ENCODE assay signal across 10 cellular contexts in the genomic region with DNA sequence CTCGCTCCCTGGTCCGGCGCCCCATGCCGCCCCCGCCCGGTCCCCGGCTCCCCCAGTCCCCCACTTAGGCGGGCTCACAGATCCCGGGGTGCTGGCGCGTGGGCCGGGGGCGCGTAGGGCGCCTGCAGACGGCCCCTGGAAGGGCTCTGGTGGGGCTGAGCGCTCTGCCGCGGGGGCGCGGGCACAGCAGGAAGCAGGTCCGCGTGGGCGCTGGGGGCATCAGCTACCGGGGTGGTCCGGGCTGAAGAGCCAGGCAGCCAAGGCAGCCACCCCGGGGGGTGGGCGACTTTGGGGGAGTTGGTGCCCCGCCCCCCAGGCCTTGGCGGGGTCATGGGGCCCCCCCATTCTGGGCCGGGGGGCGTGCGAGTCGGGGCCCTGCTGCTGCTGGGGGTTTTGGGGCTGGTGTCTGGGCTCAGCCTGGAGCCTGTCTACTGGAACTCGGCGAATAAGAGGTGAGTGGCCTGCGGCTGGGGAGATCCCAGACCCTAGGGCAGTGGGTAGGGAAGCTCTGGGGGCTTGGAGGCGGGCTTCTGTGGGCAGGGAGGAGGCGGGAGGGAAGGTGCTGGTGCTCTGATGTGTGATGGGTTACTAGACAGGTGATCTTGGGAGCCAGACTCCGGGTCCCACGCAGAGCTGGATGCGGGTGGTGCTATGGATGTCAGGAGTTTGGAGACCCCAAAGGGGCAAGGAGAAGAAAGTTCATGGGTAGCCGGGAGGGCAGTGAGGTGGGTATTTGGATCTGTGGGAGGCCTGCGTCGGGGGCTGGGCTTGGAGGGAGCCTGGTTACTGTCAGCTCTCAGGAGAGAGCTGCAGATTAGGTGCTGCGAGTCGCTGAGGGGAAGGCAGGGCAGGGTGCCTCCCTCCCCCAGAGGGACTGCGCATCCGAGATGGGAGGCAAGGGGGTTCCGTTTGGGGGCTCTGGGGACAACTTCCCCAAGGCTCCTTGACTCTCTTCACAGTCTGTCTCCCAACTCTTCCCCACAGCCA. TPM values are rescaled to one million over a fixed set of nuclear protein-coding genes. Genes with fewer than 3 reads are reported as not detected.
DNase-seq lines count a peak whose midpoint lies in the region; ATAC-seq and TF ChIP-seq lines count a peak whose summit lies in the region.
"Had no signal": no experiment of that assay in that cellular context is flagged by ENCODE, and none has a peak within 500 bp of the region (broad histone marks: within the 10 kb centered on the region; RNA-seq: fewer than 3 reads in every experiment).

No MANE protein-coding gene starts in this region.

- ATAC-seq in heart right ventricle: peak in 1 of 8 donors; percentile 38
- ATAC-seq in left ventricle myocardium superior: no peak

- no peak for DNase-seq in heart right ventricle
- no peak for DNase-seq in left ventricle myocardium superior
- no peak for DNase-seq in choroid plexus epithelial cell (ENCODE audit: low read depth)
- no peak for DNase-seq in vagina (ENCODE audit: extremely low spot score in 2 of 2)
- no peak for DNase-seq in KG1 (lab: John Stamatoyannopoulos, UW)
- DNase-seq in stimulated activated CD4-positive, alpha-beta T cell treated with anti-CD3 and anti-CD28 coated beads, Interleukin-4, amount 100 ng/mL, for 1 hour: no peak
- DNase-seq in GDM1 (lab: John Stamatoyannopoulos, UW): no peak
- DNase-seq: GF-D8 had no signal

- TF ChIP-seq CTCF in heart right ventricle (IDR thresholded peaks at IDR 0.05) (no peak), choroid plexus epithelial cell (conservative IDR thresholded peaks at IDR 0.05; ENCODE audit: low read depth, low read length) (no peak), vagina (IDR thresholded peaks at IDR 0.05) (no peak)

- no peak for TF ChIP-seq POLR2A in vagina (IDR thresholded peaks at IDR 0.05)

- H3K4me3 ChIP-seq in heart right ventricle: peak overlapping the region; percentile 8 to 57 (median 44)
- peak overlapping the region; percentile 36 for H3K4me3 ChIP-seq in choroid plexus epithelial cell (ENCODE audit: low read depth, low read length)
- H3K4me3 ChIP-seq in mesodermal cell (ENCODE audit: extremely low read depth, insufficient read depth, low read length, poor library complexity, severe bottlenecking): peak overlapping the region; percentile 75
- peak overlapping the region; percentile 49 to 51 for H3K4me3 ChIP-seq in vagina

- H3K36me3 ChIP-seq in heart right ventricle: peaks cover 0 to 26% (median 8%) of the 10 kb centered on the region in 9 donors
- H3K36me3 ChIP-seq in mesodermal cell (ENCODE audit: control insufficient read depth, insufficient read depth, low read length): peaks cover 17% of the 10 kb centered on the region
- peaks cover 0 to 17% of the 10 kb centered on the region in 2 donors for H3K36me3 ChIP-seq in vagina

- H3K4me1 ChIP-seq in heart right ventricle: peaks cover 7 to 26% (median 20%) of the 10 kb centered on the region in 9 donors
- H3K4me1 ChIP-seq in mesodermal cell (ENCODE audit: control insufficient read depth, insufficient read depth, low read length, poor library complexity, severe bottlenecking): peaks cover 26% of the 10 kb centered on the region
- H3K4me1 ChIP-seq in vagina: peaks cover 24% of the 10 kb centered on the region

- 4 to 5% methylated on average over 41 to 50 of the region's 50 CpGs for WGBS in heart right ventricle, 2 donors
- 2 to 3% methylated on average over 23 to 24 of the region's 50 CpGs for WGBS in mesodermal cell (ENCODE audit: insufficient coverage in 2 of 2), 2 experiments

- H3K27me3 ChIP-seq in heart right ventricle (peaks cover 5 to 56% (median 41%) of the 10 kb centered on the region in 7 donors), vagina (peaks cover 6% of the 10 kb centered on the region)

- H3K9me3 ChIP-seq in heart right ventricle (no peaks in the 10 kb centered on the region), mesodermal cell (ENCODE audit: control insufficient read depth, low read length) (no peaks in the 10 kb centered on the region), vagina (no peaks in the 10 kb centered on the region)

- intact Hi-C loops in heart right ventricle (cut with DNase I): no loop called here
- intact Hi-C loops in left ventricle myocardium superior (cut with micrococcal nuclease): no loop called here
- intact Hi-C loops in vagina (cut with DNase I): no loop called here

- H3K27ac ChIP-seq in heart right ventricle (no peak overlapping the region), mesodermal cell (ENCODE audit: low read depth, low read length, severe bottlenecking) (peak overlapping the region; percentile 37), vagina (no peak overlapping the region)

RNA-seq across cellular contexts. Expression of gene EFNB3, which starts 0.6 kb away (rescaled TPM):
- total RNA-seq in heart right ventricle: 1 to 10 TPM in 2 of 10 donors, under 1 TPM in 8; 0.17 to 1.3 (median 0.53) TPM
- under 1 TPM; 0.22 to 0.64 TPM for polyA plus RNA-seq in heart right ventricle
- 0.25 TPM for total RNA-seq in left ventricle myocardium superior
- 38.0 TPM for polyA plus RNA-seq in mesodermal cell (2013, experiment 1 of 2)
- 38.0 TPM for polyA plus RNA-seq in mesodermal cell (2013, experiment 2 of 2)
- 2.7 TPM for total RNA-seq in vagina

RNA-seq across cellular contexts. Expression of gene DNAH2, which starts 12.0 kb away (rescaled TPM):
- total RNA-seq in heart right ventricle (under 1 TPM in 7 of 10 donors, not detected in 3; 0.02 to 0.30 (median 0.05) TPM), left ventricle myocardium superior (0.05 TPM), vagina (0.49 TPM)
- under 1 TPM; under 0.01 to 0.01 TPM for polyA plus RNA-seq in heart right ventricle
- polyA plus RNA-seq in mesodermal cell (2013, experiment 1 of 2): 1.9 TPM
- 3.4 TPM for polyA plus RNA-seq in mesodermal cell (2013, experiment 2 of 2)

RNA-seq across cellular contexts. Expression of gene WRAP53, which starts 17.3 kb away (rescaled TPM):
- 1 to 10 TPM; 3.8 to 5.8 (median 4.7) TPM for total RNA-seq in heart right ventricle
- 10 to 100 TPM; 10.4 to 12.1 TPM for polyA plus RNA-seq in heart right ventricle
- total RNA-seq in left ventricle myocardium superior: 5.3 TPM
- 19.2 TPM for polyA plus RNA-seq in mesodermal cell (2013, experiment 1 of 2)
- polyA plus RNA-seq in mesodermal cell (2013, experiment 2 of 2): 18.2 TPM
- total RNA-seq in vagina: 7.6 TPM

RNA-seq across cellular contexts. Expression of gene TP53, which starts 18.3 kb away (rescaled TPM):
- total RNA-seq in heart right ventricle (10 to 100 TPM in 9 of 10 donors, 1 to 10 TPM in 1; 8.2 to 29.1 (median 13.9) TPM), left ventricle myocardium superior (13.7 TPM), vagina (18.7 TPM)
- 1 to 10 TPM; 7.9 to 8.6 TPM for polyA plus RNA-seq in heart right ventricle
- polyA plus RNA-seq in mesodermal cell (2013, experiment 1 of 2): 85.8 TPM
- polyA plus RNA-seq in mesodermal cell (2013, experiment 2 of 2): 71.2 TPM

RNA-seq across cellular contexts. Expression of gene ATP1B2, which starts 54.8 kb away (rescaled TPM):
- 1 to 10 TPM; 1.4 to 6.5 (median 3.9) TPM for total RNA-seq in heart right ventricle
- 1 to 10 TPM in 1 of 2 donors, under 1 TPM in 1; 0.91 to 6.2 TPM for polyA plus RNA-seq in heart right ventricle
- total RNA-seq in left ventricle myocardium superior: 3.2 TPM
- polyA plus RNA-seq in mesodermal cell (2013, experiment 1 of 2): 27.8 TPM
- 22.7 TPM for polyA plus RNA-seq in mesodermal cell (2013, experiment 2 of 2)
- total RNA-seq in vagina: 2.7 TPM
- total RNA-seq: lung microvascular endothelial cell had no signal
